Comparison of ENCODE assay signal across 18 cellular contexts in the genomic region with DNA sequence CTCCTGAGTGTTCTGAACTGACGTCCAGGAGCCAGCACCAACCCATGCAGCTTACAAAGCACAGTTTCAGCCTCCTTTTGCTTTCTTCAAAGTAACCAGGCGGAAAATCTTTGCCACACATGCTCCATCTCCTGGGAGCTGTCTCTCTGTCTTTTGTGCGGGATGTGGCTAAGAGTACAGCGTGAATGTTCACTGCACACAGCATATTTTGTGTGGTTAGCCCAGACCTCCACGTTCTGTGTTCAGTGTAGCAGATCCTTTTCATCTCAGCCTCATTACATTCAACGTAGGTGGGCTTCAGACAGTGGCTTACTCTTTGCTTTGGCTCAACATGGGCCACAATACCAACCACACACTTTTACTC.
DNase-seq lines count a peak whose midpoint lies in the region; ATAC-seq and TF ChIP-seq lines count a peak whose summit lies in the region.
"Had no signal": no experiment of that assay in that cellular context is flagged by ENCODE, and none has a peak within 500 bp of the region (broad histone marks: within the 10 kb centered on the region; RNA-seq: fewer than 3 reads in every experiment).

No MANE protein-coding gene starts in this region.

- TF ChIP-seq EP300 in tibial nerve (IDR thresholded peaks at IDR 0.05): no peak

- TF ChIP-seq CTCF in body of pancreas (IDR thresholded peaks at IDR 0.05) (no peak), mesothelial cell of epicardium (IDR thresholded peaks at IDR 0.05; ENCODE audit: unreplicated experiment) (no peak), tibial nerve (IDR thresholded peaks at IDR 0.05) (no peak)

- WGBS in body of pancreas, 2 donors: 65 to 68% methylated on average over 6 of the region's 6 CpGs
- 75 to 86% methylated on average over 6 of the region's 6 CpGs for WGBS in tibial nerve, 2 donors

- intact Hi-C loops in body of pancreas (cut with DNase I): no loop called here
- intact Hi-C loops in activated T-helper 1 cell treated with anti-CD3 and anti-CD28 coated beads, Interleukin-12 subunit alpha, Interleukin-12 subunit beta, Interleukin-2, Interleukin-4 antibody, amounts not matched to agents 30 ng/mL and 10 ng/mL and 1 ng/mL, durations not matched to agents 14 hours and 24 hours and 36 hours (cut with micrococcal nuclease): no loop called here

- no peaks in the 10 kb centered on the region for H3K27me3 ChIP-seq in NT2/D1 (ENCODE audit: insufficient read depth, insufficient read length)
- no peaks in the 10 kb centered on the region for H3K27me3 ChIP-seq in body of pancreas
- no peaks in the 10 kb centered on the region for H3K27me3 ChIP-seq in tibial nerve
- H3K27me3 ChIP-seq: breast epithelium, neutrophil had no signal

- H3K4me1 ChIP-seq in NT2/D1 (ENCODE audit: insufficient read depth, insufficient read length) (peaks cover 17% of the 10 kb centered on the region), body of pancreas (peaks cover 38% of the 10 kb centered on the region), tibial nerve (peaks cover 0 to 67% (median 26%) of the 10 kb centered on the region in 4 donors)

- no peak overlapping the region for H3K4me3 ChIP-seq in NT2/D1 (ENCODE audit: insufficient read length, low read depth)
- no peak overlapping the region for H3K4me3 ChIP-seq in body of pancreas
- no peak overlapping the region for H3K4me3 ChIP-seq in tibial nerve
- H3K4me3 ChIP-seq: GM12878 had no signal

- H3K27ac Mint-ChIP-seq in mesothelial cell of epicardium: peak overlapping the region; percentile 84
- H3K27ac Mint-ChIP-seq in activated T-helper 1 cell treated with anti-CD3 and anti-CD28 coated beads, Interleukin-12 subunit alpha, Interleukin-12 subunit beta, Interleukin-2, Interleukin-4 antibody, amounts not matched to agents 30 ng/mL and 10 ng/mL and 1 ng/mL, durations not matched to agents 14 hours and 24 hours and 36 hours: no peak overlapping the region
- no peak overlapping the region for H3K27ac Mint-ChIP-seq in activated T-helper 17 cell treated with anti-CD3 and anti-CD28 coated beads, Interleukin-2, amount 50 U/mL, for 72 hours
- H3K27ac Mint-ChIP-seq: activated CD8-positive, alpha-beta memory T cell treated with anti-CD3 and anti-CD28 coated beads, Interleukin-2, amount 10 ng/mL, durations not matched to agents 7 days and 5 days; CD4-positive, alpha-beta T cell had no signal

- H3K9me3 ChIP-seq in NT2/D1 (ENCODE audit: insufficient read depth, low read length): no peaks in the 10 kb centered on the region
- H3K9me3 ChIP-seq in body of pancreas: no peaks in the 10 kb centered on the region
- no peaks in the 10 kb centered on the region for H3K9me3 ChIP-seq in tibial nerve
- H3K9me3 ChIP-seq: breast epithelium, neutrophil had no signal

- TF ChIP-seq POLR2A in body of pancreas (IDR thresholded peaks at IDR 0.05): no peak
- TF ChIP-seq POLR2A in tibial nerve (IDR thresholded peaks at IDR 0.05): no peak

- peaks cover 25% of the 10 kb centered on the region for H3K36me3 Mint-ChIP-seq in mesothelial cell of epicardium
- no peaks in the 10 kb centered on the region for H3K36me3 Mint-ChIP-seq in activated T-helper 1 cell treated with anti-CD3 and anti-CD28 coated beads, Interleukin-12 subunit alpha, Interleukin-12 subunit beta, Interleukin-2, Interleukin-4 antibody, amounts not matched to agents 30 ng/mL and 10 ng/mL and 1 ng/mL, durations not matched to agents 14 hours and 24 hours and 36 hours (ENCODE audit: low read depth)
- no peaks in the 10 kb centered on the region for H3K36me3 Mint-ChIP-seq in activated T-helper 17 cell treated with anti-CD3 and anti-CD28 coated beads, Interleukin-2, amount 50 U/mL, for 72 hours (ENCODE audit: low read depth)
- H3K36me3 Mint-ChIP-seq: activated CD8-positive, alpha-beta memory T cell treated with anti-CD3 and anti-CD28 coated beads, Interleukin-2, amount 10 ng/mL, durations not matched to agents 7 days and 5 days had no signal

- peak overlapping the region; percentile 43 for H3K9ac ChIP-seq in NT2/D1 (ENCODE audit: insufficient read length, low read depth)

- H3K36me3 ChIP-seq in NT2/D1 (ENCODE audit: insufficient read depth, insufficient read length, low read length) (peaks cover 31% of the 10 kb centered on the region), body of pancreas (replicated peaks in 1 of 2; ENCODE audit: insufficient read depth in 1 of 2, low read depth in 2 of 2) (peaks cover 0 to 2% of the 10 kb centered on the region in 2 donors), tibial nerve (no peaks in the 10 kb centered on the region)
- H3K36me3 ChIP-seq: breast epithelium, neutrophil had no signal

- ATAC-seq in body of pancreas: no peak
- ATAC-seq in activated T-helper 17 cell treated with anti-CD3 and anti-CD28 coated beads, Interleukin-2, amount 50 U/mL, for 72 hours (replicated peaks): no peak
- ATAC-seq: activated CD8-positive, alpha-beta memory T cell treated with anti-CD3 and anti-CD28 coated beads, Interleukin-2, amount 10 ng/mL, durations not matched to agents 7 days and 5 days; GM12878 had no signal

- no peak overlapping the region for H3K4me3 Mint-ChIP-seq in mesothelial cell of epicardium
- H3K4me3 Mint-ChIP-seq in activated T-helper 1 cell treated with anti-CD3 and anti-CD28 coated beads, Interleukin-12 subunit alpha, Interleukin-12 subunit beta, Interleukin-2, Interleukin-4 antibody, amounts not matched to agents 30 ng/mL and 10 ng/mL and 1 ng/mL, durations not matched to agents 14 hours and 24 hours and 36 hours: no peak overlapping the region
- H3K4me3 Mint-ChIP-seq in activated T-helper 17 cell treated with anti-CD3 and anti-CD28 coated beads, Interleukin-2, amount 50 U/mL, for 72 hours: no peak overlapping the region
- H3K4me3 Mint-ChIP-seq: activated CD8-positive, alpha-beta memory T cell treated with anti-CD3 and anti-CD28 coated beads, Interleukin-2, amount 10 ng/mL, durations not matched to agents 7 days and 5 days; CD4-positive, alpha-beta T cell had no signal

- H3K9me3 Mint-ChIP-seq in mesothelial cell of epicardium: no peaks in the 10 kb centered on the region
- H3K9me3 Mint-ChIP-seq in activated T-helper 1 cell treated with anti-CD3 and anti-CD28 coated beads, Interleukin-12 subunit alpha, Interleukin-12 subunit beta, Interleukin-2, Interleukin-4 antibody, amounts not matched to agents 30 ng/mL and 10 ng/mL and 1 ng/mL, durations not matched to agents 14 hours and 24 hours and 36 hours: no peaks in the 10 kb centered on the region
- H3K9me3 Mint-ChIP-seq in activated T-helper 17 cell treated with anti-CD3 and anti-CD28 coated beads, Interleukin-2, amount 50 U/mL, for 72 hours: no peaks in the 10 kb centered on the region
- H3K9me3 Mint-ChIP-seq: CD4-positive, alpha-beta T cell had no signal

- no peaks in the 10 kb centered on the region for H3K27me3 Mint-ChIP-seq in mesothelial cell of epicardium (ENCODE audit: low read depth)
- peaks cover 2% of the 10 kb centered on the region for H3K27me3 Mint-ChIP-seq in activated T-helper 1 cell treated with anti-CD3 and anti-CD28 coated beads, Interleukin-12 subunit alpha, Interleukin-12 subunit beta, Interleukin-2, Interleukin-4 antibody, amounts not matched to agents 30 ng/mL and 10 ng/mL and 1 ng/mL, durations not matched to agents 14 hours and 24 hours and 36 hours (ENCODE audit: insufficient read depth)
- no peaks in the 10 kb centered on the region for H3K27me3 Mint-ChIP-seq in activated T-helper 17 cell treated with anti-CD3 and anti-CD28 coated beads, Interleukin-2, amount 50 U/mL, for 72 hours
- H3K27me3 Mint-ChIP-seq: activated CD8-positive, alpha-beta memory T cell treated with anti-CD3 and anti-CD28 coated beads, Interleukin-2, amount 10 ng/mL, durations not matched to agents 7 days and 5 days had no signal

- DNase-seq in NT2/D1 (ENCODE audit: low read depth, low spot score) (no peak), body of pancreas (peak in 1 of 4 donors; percentile 14), mesothelial cell of epicardium (ENCODE audit: low spot score in 2 of 2, unreplicated experiment in 2 of 2) (no peak), tibial nerve (ENCODE audit: low spot score in 2 of 2) (no peak), NCI-H82 (lab: John Stamatoyannopoulos, UW) (no peak)
- no peak for DNase-seq in activated T-helper 1 cell treated with anti-CD3 and anti-CD28 coated beads, Interleukin-12 subunit alpha, Interleukin-12 subunit beta, Interleukin-2, Interleukin-4 antibody, amounts not matched to agents 30 ng/mL and 10 ng/mL and 1 ng/mL, durations not matched to agents 14 hours and 24 hours and 36 hours (ENCODE audit: low spot score)
- DNase-seq: activated CD8-positive, alpha-beta memory T cell treated with anti-CD3 and anti-CD28 coated beads, Interleukin-2, amount 10 ng/mL, durations not matched to agents 7 days and 5 days; CD4-positive, alpha-beta T cell; effector CD8-positive, alpha-beta T cell; EL; Kasumi-1; NCI-H187 treated with DMSO at 0.1 percent for 48 hours; stimulated activated naive CD4-positive, alpha-beta T cell treated with Interleukin-2 at 50 U/mL for 16 hours had no signal

- H3K4me1 Mint-ChIP-seq in mesothelial cell of epicardium: peaks cover 39% of the 10 kb centered on the region
- H3K4me1 Mint-ChIP-seq in activated T-helper 1 cell treated with anti-CD3 and anti-CD28 coated beads, Interleukin-12 subunit alpha, Interleukin-12 subunit beta, Interleukin-2, Interleukin-4 antibody, amounts not matched to agents 30 ng/mL and 10 ng/mL and 1 ng/mL, durations not matched to agents 14 hours and 24 hours and 36 hours (ENCODE audit: low read depth): no peaks in the 10 kb centered on the region
- H3K4me1 Mint-ChIP-seq in activated T-helper 17 cell treated with anti-CD3 and anti-CD28 coated beads, Interleukin-2, amount 50 U/mL, for 72 hours: no peaks in the 10 kb centered on the region
- H3K4me1 Mint-ChIP-seq: activated CD8-positive, alpha-beta memory T cell treated with anti-CD3 and anti-CD28 coated beads, Interleukin-2, amount 10 ng/mL, durations not matched to agents 7 days and 5 days had no signal

- peak overlapping the region in 3 of 4 donors; percentile 52 to 81 (median 79) for H3K27ac ChIP-seq in body of pancreas
- H3K27ac ChIP-seq in tibial nerve: peak overlapping the region in 3 of 4 donors; percentile 45 to 76 (median 74)
- H3K27ac ChIP-seq: HL-60, neutrophil had no signal
